Comparison of ENCODE assay signal across 12 cellular contexts in genomic region chrX:107849747-107850478, GRCh38. TPM values are rescaled to one million over a fixed set of nuclear protein-coding genes. Genes with fewer than 3 reads are reported as not detected.
A peak's percentile ranks its signal among the peaks of the same experiment; 100 is the strongest.
DNase-seq lines count a peak whose midpoint lies in the region; ATAC-seq and TF ChIP-seq lines count a peak whose summit lies in the region.
"Had no signal": no experiment of that assay in that cellular context is flagged by ENCODE, and none has a peak within 500 bp of the region (broad histone marks: within the 10 kb centered on the region; RNA-seq: fewer than 3 reads in every experiment).

No MANE protein-coding gene starts in this region.

- H3K27ac ChIP-seq in 22Rv1 (no peak overlapping the region), epithelial cell of prostate (peak overlapping the region; percentile 14)

- DNase-seq in DMS 273 treated with DMSO at 0.1 percent for 48 hours (lab: John Stamatoyannopoulos, UW) (peak; percentile 46), NCI-H748 (lab: John Stamatoyannopoulos, UW; ENCODE audit: unreplicated experiment) (peak; percentile 81), epithelial cell of prostate (ENCODE audit: low read depth, low spot score) (no peak), NCI-H146 (lab: John Stamatoyannopoulos, UW) (no peak), NCI-H510A (lab: John Stamatoyannopoulos, UW) (no peak), ureter (ENCODE audit: low spot score) (no peak)
- DNase-seq: immature natural killer cell; MG63; NK-92 treated with Interleukin-12 subunit alpha and Interleukin-12 subunit beta, amount 100 ng/mL, for 24 hours had no signal

- TF ChIP-seq CTCF in 22Rv1 (IDR thresholded peaks at IDR 0.05), result peak; percentile 25; the same call in 1 of the 2 replicates

- ATAC-seq in HG02973 (IDR thresholded peaks at IDR 0.05; ENCODE audit: unreplicated experiment), result no peak
- ATAC-seq: T-cell had no signal

RNA-seq across cellular contexts. Expression of gene MID2, which starts 24.2 kb away (rescaled TPM):
- 29.9 TPM for total RNA-seq in ureter

Comparison
In these comparisons a context has a peak if more than half of its experiments do, and no peak if none do; other contexts are left out.
1. DNase-seq: peak in DMS 273 treated with DMSO at 0.1 percent for 48 hours (single experiment) and NCI-H748 (single experiment); none in epithelial cell of prostate (single experiment), NCI-H146 (single experiment), NCI-H510A (single experiment) and ureter (single experiment).